1 cellular context compared by ENCODE assay signal in the genomic region with DNA sequence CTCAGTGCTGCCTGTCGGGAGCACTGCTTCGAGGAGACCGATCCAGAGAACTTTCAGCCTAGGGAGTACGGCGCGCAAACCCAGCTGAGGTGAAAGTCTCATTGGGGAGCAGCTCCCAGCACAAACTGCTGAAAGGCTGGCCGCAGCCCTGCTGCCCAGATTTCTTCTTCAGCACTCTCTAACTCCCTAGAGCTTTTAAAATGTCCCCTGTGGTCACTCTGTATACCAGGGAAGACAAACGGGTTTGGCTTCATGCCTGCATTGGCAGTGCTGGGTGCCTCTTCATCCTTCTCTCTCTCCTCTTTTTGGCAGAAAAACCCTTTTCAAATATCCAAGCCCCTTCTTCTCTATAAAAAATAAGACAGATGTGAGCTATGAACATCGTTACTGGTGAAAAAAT.
TF ChIP-seq lines count a peak whose summit lies in the region.

No MANE protein-coding gene starts in this region.

TF ChIP-seq in WTC11, 78 proteins besides CTCF, POLR2A, EP300 and RAD21 (continued from another document):
- TF ChIP-seq ATF6 (CRISPR knock-in tag; IDR thresholded peaks at IDR 0.05) (no peak), TP53 (CRISPR knock-in tag; IDR thresholded peaks at IDR 0.05) (no peak), ZNF219 (CRISPR knock-in tag; IDR thresholded peaks at IDR 0.05; ENCODE audit: borderline replicate concordance) (no peak)
